ENCODE assay signal across 23 cellular contexts in genomic region chr7:41093141-41093540, GRCh38.
A peak's percentile ranks its signal among the peaks of the same experiment; 100 is the strongest.
DNase-seq lines count a peak whose midpoint lies in the region; ATAC-seq, FAIRE-seq and TF ChIP-seq lines count a peak whose summit lies in the region.
"Had no signal": no experiment of that assay in that cellular context is flagged by ENCODE, and none has a peak within 500 bp of the region (broad histone marks: within the 10 kb centered on the region; RNA-seq: fewer than 3 reads in every experiment).

No MANE protein-coding gene starts in this region.

- BruUV-seq in GM12878 (replicated peaks; lab: Mats Ljungman, UMichigan), result no TSS peak

- no peak overlapping the region for H2BK120ac ChIP-seq in trophoblast cell (ENCODE audit: insufficient read depth, low read length, poor library complexity)

- H2AFZ ChIP-seq in GM12878 (ENCODE audit: control insufficient read depth, low read depth, low read length), result no peak overlapping the region
- no peak overlapping the region for H2AFZ ChIP-seq in trophoblast cell (ENCODE audit: insufficient read depth, low read length, poor library complexity)

- H4K20me1 ChIP-seq in GM12878 (ENCODE audit: control insufficient read depth, insufficient read depth), result no peaks in the 10 kb centered on the region

- H2BK5ac ChIP-seq in trophoblast cell (ENCODE audit: low read depth, low read length, poor library complexity), result no peak overlapping the region

- H3K4ac ChIP-seq in trophoblast cell (ENCODE audit: low read depth, low read length), result no peak overlapping the region

- H3K4me2 ChIP-seq in GM12878 (ENCODE audit: control insufficient read depth, insufficient read depth) (no peak overlapping the region), trophoblast cell (ENCODE audit: low read length) (no peak overlapping the region)

- no peak overlapping the region for H2BK12ac ChIP-seq in trophoblast cell (ENCODE audit: low read length)

- DNase-seq in GM12865 (ENCODE audit: low read depth) (peak; percentile 11), H54 (ENCODE audit: insufficient read length, low spot score) (no peak), GM12878 (ENCODE audit: low read depth, low spot score) (no peak), trophoblast cell (peak; percentile 55 to 77), HAP-1 (ENCODE audit: low spot score in 2 of 2) (no peak), NCI-H524 (lab: John Stamatoyannopoulos, UW) (no peak)
- no peak for DNase-seq in stimulated activated CD4-positive, alpha-beta T cell treated with anti-CD3 and anti-CD28 coated beads, Interleukin-4, amount 100 ng/mL, for 4 hours
- DNase-seq: 8988T; ACHN; BE2C; CD8-positive, alpha-beta memory T cell; H7; KG1; MG63; NCI-H1417; NCI-H1694 treated with DMSO at 0.1 percent for 48 hours; NCI-H2081; NCI-H2227 treated with DMSO at 0.1 percent for 48 hours; NCI-H69; OCI-M1; Peyer's patch; SIG-M5 had no signal

- in situ Hi-C loops in GM12878 (cut with MboI), result no loop called here
- in situ Hi-C loops in HAP-1 (cut with MboI; ENCODE audit: low sequenced_read_pairs), result no loop called here

- ATAC-seq in GM12878, result peak; percentile 91

- H3K9ac ChIP-seq in GM12878 (ENCODE audit: control insufficient read depth, insufficient read depth, low read length), result no peak overlapping the region
- no peak overlapping the region for H3K9ac ChIP-seq in trophoblast cell (ENCODE audit: low read length)

- H2AK5ac ChIP-seq in trophoblast cell (ENCODE audit: low read length), result no peak overlapping the region

- TF ChIP-seq POLR2A in H54 (IDR thresholded peaks at IDR 0.05; ENCODE audit: low read depth, low read length) (no peak), GM12878 (IDR thresholded peaks at IDR 0.05; ENCODE audit: low read depth, low read length) (no peak)

- H3K14ac ChIP-seq in trophoblast cell (ENCODE audit: low read length), result no peak overlapping the region

- FAIRE-seq in H54 (lab: Jason Lieb, UNC) (peak; percentile 79), GM12878 (lab: Jason Lieb, UNC) (no peak)

- H3K18ac ChIP-seq in trophoblast cell (ENCODE audit: low read length), result no peak overlapping the region

- no peak overlapping the region for H4K12ac ChIP-seq in trophoblast cell (ENCODE audit: low read depth, low read length)

- no peaks in the 10 kb centered on the region for H3K79me2 ChIP-seq in GM12878 (ENCODE audit: control insufficient read depth, insufficient read depth, low read length)
- H3K79me2 ChIP-seq in trophoblast cell (ENCODE audit: control insufficient read depth, insufficient read depth, low read length, poor library complexity), result no peaks in the 10 kb centered on the region

- H4K91ac ChIP-seq in trophoblast cell (ENCODE audit: low read depth, low read length), result no peak overlapping the region

- H3K27ac ChIP-seq in GM12878 (ENCODE audit: control insufficient read depth, insufficient read depth), result no peak overlapping the region
- H3K27ac ChIP-seq in trophoblast cell (ENCODE audit: low read depth, low read length), result no peak overlapping the region
- H3K27ac ChIP-seq: Peyer's patch, SK-N-MC had no signal

- H4K8ac ChIP-seq in trophoblast cell (ENCODE audit: low read depth, low read length), result no peak overlapping the region

- RAD21 ChIA-PET in GM12878 (lab: Charles Lee; ENCODE audit: unreplicated experiment), result interaction anchor here (1.5 kb wide), 1 partner anchor 10 kb away, joined by 4 read pairs; no protein-coding TSS in a partner anchor

- CTCF ChIA-PET in GM12878 (lab: Yijun Ruan, JAX), result interaction anchor here (1.0 to 1.9 kb wide), 4 partner anchors 21 to 618 kb away, joined by 3 to 4 read pairs (median 4); no protein-coding TSS in a partner anchor

- POLR2A ChIA-PET in GM12878 (lab: Charles Lee), result interaction anchor here (0.7 kb wide), 1 partner anchor 179 kb away, joined by 3 read pairs; no protein-coding TSS in a partner anchor

- H3K23ac ChIP-seq in trophoblast cell (ENCODE audit: low read length), result no peak overlapping the region

- no peaks in the 10 kb centered on the region for H3K9me3 ChIP-seq in GM12878 (replicated peaks; ENCODE audit: control insufficient read depth, insufficient read depth, low read length)
- no peaks in the 10 kb centered on the region for H3K9me3 ChIP-seq in trophoblast cell (ENCODE audit: insufficient read depth, low read depth, low read length)
- H3K9me3 ChIP-seq in HAP-1, result no peaks in the 10 kb centered on the region
- H3K9me3 ChIP-seq: BE2C, MG63, Peyer's patch had no signal

- no peak for TF ChIP-seq RAD21 in GM12878 (IDR thresholded peaks at IDR 0.05; ENCODE audit: insufficient read depth, low read depth, low read length)

- intact Hi-C loops in GM12878 (cut with micrococcal nuclease; ENCODE audit: unreplicated experiment), result no loop called here

- TF ChIP-seq CTCF in GM12865 (IDR thresholded peaks at IDR 0.05; ENCODE audit: insufficient read depth, low read depth, low read length, missing control alignments), result no peak
- no peak for TF ChIP-seq CTCF in GM12878 (IDR thresholded peaks at IDR 0.05 in 2 of 3, conservative IDR thresholded peaks at IDR 0.05 in 1 of 3; ENCODE audit: control insufficient read depth in 2 of 3, extremely low read depth in 1 of 3, insufficient read depth in 1 of 3, low read depth in 3 of 3, low read length in 3 of 3)

- H3K4me1 ChIP-seq in GM12878 (ENCODE audit: control insufficient read depth, insufficient read depth, low read length) (no peaks in the 10 kb centered on the region), trophoblast cell (ENCODE audit: control insufficient read depth in 1 of 2, insufficient read depth in 2 of 2, low read length in 2 of 2) (no peaks in the 10 kb centered on the region), HAP-1 (no peaks in the 10 kb centered on the region)
- H3K4me1 ChIP-seq: BE2C, Peyer's patch had no signal

- 16% methylated on average over 3 of the region's 3 CpGs for WGBS in GM12878 (ENCODE audit: insufficient coverage, insufficient replicate concordance, low lambda C conversion rate, missing lambda C conversion rate)
- WGBS in trophoblast cell (ENCODE audit: extremely low coverage, insufficient coverage, insufficient read length), result no CpG with 5 or more reads among the region's 3 CpGs

- H3K27me3 ChIP-seq in GM12878 (replicated peaks in 1 of 2; ENCODE audit: control insufficient read depth in 2 of 2, insufficient read depth in 2 of 2, low read length in 1 of 2) (no peaks in the 10 kb centered on the region), trophoblast cell (ENCODE audit: insufficient read depth, low read length) (no peaks in the 10 kb centered on the region), HAP-1 (ENCODE audit: low read depth) (no peaks in the 10 kb centered on the region)
- H3K27me3 ChIP-seq: BE2C, MG63, Peyer's patch had no signal

- H3K79me1 ChIP-seq in trophoblast cell (ENCODE audit: low read length), result no peaks in the 10 kb centered on the region

- TF ChIP-seq EP300 in GM12878 (IDR thresholded peaks at IDR 0.05; ENCODE audit: borderline replicate concordance in 1 of 2, control insufficient read depth in 1 of 2, low read depth in 2 of 2, low read length in 2 of 2), result no peak

- H3K36me3 ChIP-seq in GM12878 (ENCODE audit: control insufficient read depth in 2 of 2, insufficient read depth in 2 of 2, low read length in 1 of 2) (no peaks in the 10 kb centered on the region), trophoblast cell (ENCODE audit: control insufficient read depth in 1 of 2, insufficient read depth in 2 of 2, low read length in 2 of 2) (no peaks in the 10 kb centered on the region), HAP-1 (replicated peaks) (no peaks in the 10 kb centered on the region)
- H3K36me3 ChIP-seq: BE2C, MG63, Peyer's patch had no signal

- H3K4me3 ChIP-seq in GM12865 (ENCODE audit: low read depth, low read length), result no peak overlapping the region
- no peak overlapping the region for H3K4me3 ChIP-seq in GM12878
- H3K4me3 ChIP-seq in trophoblast cell (ENCODE audit: low read depth, low read length), result no peak overlapping the region
- no peak overlapping the region for H3K4me3 ChIP-seq in HAP-1
- H3K4me3 ChIP-seq: MG63, Peyer's patch, SK-N-MC had no signal

- SMC1A ChIA-PET in GM12878 (lab: Charles Lee; ENCODE audit: uncharacterized antibody, unreplicated experiment), result interaction anchor here (0.9 to 1.0 kb wide), 2 partner anchors 10 to 12 kb away, joined by 3 read pairs; no protein-coding TSS in a partner anchor

TF ChIP-seq in GM12878, 131 proteins besides CTCF, POLR2A, EP300 and RAD21 (continues in another document):
- TF ChIP-seq SKIL (IDR thresholded peaks at IDR 0.05; ENCODE audit: low read depth, poor library complexity, severe bottlenecking) (no peak), SREBF2 (IDR thresholded peaks at IDR 0.05; ENCODE audit: low read length) (no peak)

Comparison
In these comparisons a context has a peak if more than half of its experiments do, and no peak if none do; other contexts are left out.
1. DNase-seq: peak in GM12865 (single experiment) and trophoblast cell (2 of 2); none in H54 (single experiment), GM12878 (single experiment), HAP-1 (0 of 2), stimulated activated CD4-positive, alpha-beta T cell treated with anti-CD3 and anti-CD28 coated beads, Interleukin-4, amount 100 ng/mL, for 4 hours (0 of 2) and NCI-H524 (0 of 2).